ENCODE assay signal across 23 cellular contexts in genomic region chr12:41497362-41497761, GRCh38.
A peak's percentile ranks its signal among the peaks of the same experiment; 100 is the strongest.
DNase-seq lines count a peak whose midpoint lies in the region; ATAC-seq lines count a peak whose summit lies in the region.
"Had no signal": no experiment of that assay in that cellular context is flagged by ENCODE, and none has a peak within 500 bp of the region (broad histone marks: within the 10 kb centered on the region; RNA-seq: fewer than 3 reads in every experiment).

No MANE protein-coding gene starts in this region.

- no peaks in the 10 kb centered on the region; the same call in 1 of the 2 replicates for H3K27me3 ChIP-seq in GM23248 (replicated peaks; ENCODE audit: insufficient read depth)
- H3K27me3 ChIP-seq: BE2C; BLaER1 treated with 17β-estradiol and CSF1 and Interleukin-3, amounts not matched to agents 10 nM and 100 nM had no signal

- in situ Hi-C loops in GM23248 (cut with MboI), result no loop called here

- H3K4me3 ChIP-seq in GM23248, result no peak overlapping the region
- H3K4me3 ChIP-seq: A549; BLaER1 treated with 17β-estradiol and CSF1 and Interleukin-3, amounts not matched to agents 10 nM and 100 nM; GM23338 had no signal

- ATAC-seq in HG02763 (IDR thresholded peaks at IDR 0.05; ENCODE audit: unreplicated experiment), result no peak
- no peak for ATAC-seq in HG03045 (IDR thresholded peaks at IDR 0.05; ENCODE audit: unreplicated experiment)
- ATAC-seq in HG03354 (IDR thresholded peaks at IDR 0.05; ENCODE audit: poor library complexity, severe bottlenecking, unreplicated experiment), result no peak
- ATAC-seq: A549, GM23338 had no signal

- 20 to 27% methylated on average over 2 of the region's 2 CpGs for WGBS in GM23248 (ENCODE audit: low coverage in 1 of 2, low lambda C conversion rate in 2 of 2, missing lambda C conversion rate in 2 of 2), 2 experiments

- no peak overlapping the region for H3K9ac ChIP-seq in GM23248
- H3K9ac ChIP-seq: BLaER1 treated with 17β-estradiol and CSF1 and Interleukin-3, amounts not matched to agents 10 nM and 100 nM had no signal

- H3K9me3 ChIP-seq in GM23248 (ENCODE audit: low read depth), result no peaks in the 10 kb centered on the region
- H3K9me3 ChIP-seq: A549; BE2C; BLaER1 treated with 17β-estradiol and CSF1 and Interleukin-3, amounts not matched to agents 10 nM and 100 nM had no signal

- H3K4me2 ChIP-seq in GM23248 (ENCODE audit: unreplicated experiment), result no peak overlapping the region
- H3K4me2 ChIP-seq: A549; BLaER1 treated with 17β-estradiol and CSF1 and Interleukin-3, amounts not matched to agents 10 nM and 100 nM; GM23338 had no signal

- no peaks in the 10 kb centered on the region for H3K9me2 ChIP-seq in GM23248 (ENCODE audit: insufficient read depth)

- no peaks in the 10 kb centered on the region for H3K4me1 ChIP-seq in GM23248 (ENCODE audit: insufficient read depth)
- H3K4me1 ChIP-seq: A549, BE2C had no signal

- no peak overlapping the region for H2AFZ ChIP-seq in GM23248
- H2AFZ ChIP-seq: GM23338 had no signal

- H3K79me2 ChIP-seq in GM23248 (ENCODE audit: insufficient read depth), result no peaks in the 10 kb centered on the region

- peak; percentile 4 for DNase-seq in GM23248
- DNase-seq in glomerular visceral epithelial cell (ENCODE audit: extremely low spot score), result peak; percentile 19
- DNase-seq in kidney tubule cell (ENCODE audit: low spot score), result peak; percentile 70
- peak; percentile 57 for DNase-seq in renal cortical epithelial cell (ENCODE audit: low read depth)
- DNase-seq in HCEC 1CT, result no peak
- DNase-seq: 8988T; ACHN; AML-193; BE2C; Calu3; CD4-positive, alpha-beta T cell; CD8-positive, alpha-beta memory T cell; COR-L47; DMS53; DMS79 treated with DMSO at 0.1 percent for 48 hours; GF-D8; H9 had no signal

- H3K27ac ChIP-seq in GM23248, result no peak overlapping the region
- H3K27ac ChIP-seq: A549; BLaER1 treated with 17β-estradiol and CSF1 and Interleukin-3, amounts not matched to agents 10 nM and 100 nM had no signal

- no peaks in the 10 kb centered on the region for H3K36me3 ChIP-seq in GM23248 (ENCODE audit: low read depth)
- H3K36me3 ChIP-seq: BE2C; BLaER1 treated with 17β-estradiol and CSF1 and Interleukin-3, amounts not matched to agents 10 nM and 100 nM had no signal

- H3F3A ChIP-seq in GM23248 (ENCODE audit: insufficient read depth), result no peaks in the 10 kb centered on the region

- H4K20me1 ChIP-seq in GM23248 (ENCODE audit: insufficient read depth), result no peaks in the 10 kb centered on the region
- H4K20me1 ChIP-seq: BLaER1 treated with 17β-estradiol and CSF1 and Interleukin-3, amounts not matched to agents 10 nM and 100 nM had no signal
